17 cellular contexts compared by ENCODE assay signal in genomic region chr12:38711055-38711454, GRCh38.
DNase-seq lines count a peak whose midpoint lies in the region; ATAC-seq and TF ChIP-seq lines count a peak whose summit lies in the region.
"Had no signal": no experiment of that assay in that cellular context is flagged by ENCODE, and none has a peak within 500 bp of the region (broad histone marks: within the 10 kb centered on the region; RNA-seq: fewer than 3 reads in every experiment).

No MANE protein-coding gene starts in this region.

- TF ChIP-seq CTCF in GM06990 (IDR thresholded peaks at IDR 0.05; ENCODE audit: insufficient read depth, low read length, poor library complexity, severe bottlenecking) (no peak), GM10248 (IDR thresholded peaks at IDR 0.05; ENCODE audit: control extremely low read depth, extremely low read depth, low read depth, missing control alignments) (no peak)

- no peaks in the 10 kb centered on the region for H3K27me3 ChIP-seq in GM06990 (replicated peaks; ENCODE audit: control insufficient read depth, insufficient read depth, low read length)
- H3K27me3 ChIP-seq: esophagus squamous epithelium had no signal

- H3K4me3 ChIP-seq in GM06990 (replicated peaks; ENCODE audit: low read depth, low read length): no peak overlapping the region
- H3K4me3 ChIP-seq: esophagus squamous epithelium, skin epidermis had no signal

- DNase-seq in GM06990 (ENCODE audit: extremely low read depth, insufficient read length): peak; percentile 3
- DNase-seq in GM10248 (ENCODE audit: extremely low spot score): no peak
- DNase-seq in NCI-H2227 treated with DMSO at 0.1 percent for 48 hours (lab: John Stamatoyannopoulos, UW): no peak
- no peak for DNase-seq in NK-92 treated with Interleukin-12 subunit alpha and Interleukin-12 subunit beta, amount 100 ng/mL, for 24 hours (lab: John Stamatoyannopoulos, UW)
- DNase-seq: activated CD4-positive, CD25-positive, alpha-beta regulatory T cell; central memory CD4-positive, alpha-beta T cell; esophagus squamous epithelium; kidney; natural killer cell; NCI-H1417 treated with DMSO at 0.1 percent for 48 hours; NCI-H748 treated with DMSO at 0.1 percent for 48 hours had no signal

- ATAC-seq in GM19043 (IDR thresholded peaks at IDR 0.05; ENCODE audit: low read depth, unreplicated experiment) (peak; percentile 62), HG02678 (IDR thresholded peaks at IDR 0.05; ENCODE audit: unreplicated experiment) (peak; percentile 90), HG03521 (IDR thresholded peaks at IDR 0.05; ENCODE audit: unreplicated experiment) (peak; percentile 94), HG02610 (IDR thresholded peaks at IDR 0.05; ENCODE audit: unreplicated experiment) (no peak)
- ATAC-seq: activated T-helper 17 cell treated with anti-CD3 and anti-CD28 coated beads, Interleukin-2, amount 50 U/mL, for 72 hours; natural killer cell had no signal

- no peaks in the 10 kb centered on the region for H3K36me3 ChIP-seq in GM06990 (ENCODE audit: control insufficient read depth, insufficient read depth, low read length)
- H3K36me3 ChIP-seq: esophagus squamous epithelium had no signal

- CTCF ChIA-PET in GM10248 (lab: Yijun Ruan, JAX): no interaction called here

- POLR2A ChIA-PET in GM10248 (lab: Yijun Ruan, JAX): no interaction called here
